ENCODE assay signal across 8 cellular contexts in genomic region chr10:42551582-42552187, GRCh38.
DNase-seq lines count a peak whose midpoint lies in the region; ATAC-seq and TF ChIP-seq lines count a peak whose summit lies in the region.

No MANE protein-coding gene starts in this region.

- H3K9ac ChIP-seq in SU-DHL-6 (ENCODE audit: low read length): peak overlapping the region; percentile 75

- H3K36me3 ChIP-seq in SU-DHL-6 (ENCODE audit: low read length): 0 out of 2 replicates have a peak, but pooled peaks cover 18% of the 10 kb centered on the region

- no peaks in the 10 kb centered on the region for H3K9me3 ChIP-seq in SU-DHL-6 (ENCODE audit: insufficient read depth, low read length)

- H3K27ac ChIP-seq in SU-DHL-6 (ENCODE audit: low read depth, low read length): 0 out of 2 replicates have a peak overlapping the region, but pooled peaks have one; percentile 11

- TF ChIP-seq CTCF in SU-DHL-6 (IDR thresholded peaks at IDR 0.05; ENCODE audit: insufficient read depth, low read length, poor library complexity, severe bottlenecking) (no peak), fibroblast of the aortic adventitia (IDR thresholded peaks at IDR 0.05; ENCODE audit: insufficient read depth, low read length) (no peak), retinal pigment epithelial cell (conservative IDR thresholded peaks at IDR 0.05; ENCODE audit: low read depth, low read length) (no peak)

- H2AFZ ChIP-seq in SU-DHL-6 (ENCODE audit: low read depth, low read length, severe bottlenecking): peak overlapping the region; percentile 71

- H3K4me3 ChIP-seq in SU-DHL-6 (ENCODE audit: insufficient read depth, low read length, poor library complexity, severe bottlenecking): peak overlapping the region; percentile 86
- H3K4me3 ChIP-seq in fibroblast of the aortic adventitia (ENCODE audit: low read depth, low read length): peak overlapping the region; percentile 92
- peak overlapping the region; percentile 64 for H3K4me3 ChIP-seq in retinal pigment epithelial cell (ENCODE audit: low read length)

- no peaks in the 10 kb centered on the region for H3K27me3 ChIP-seq in SU-DHL-6 (ENCODE audit: low read length)

- peaks cover 22% of the 10 kb centered on the region for H3K79me2 ChIP-seq in SU-DHL-6 (ENCODE audit: insufficient read depth, low read length)

- peak overlapping the region; percentile 77 for H3K4me2 ChIP-seq in SU-DHL-6 (ENCODE audit: low read depth, low read length, poor library complexity, severe bottlenecking)

- no peaks in the 10 kb centered on the region for H4K20me1 ChIP-seq in SU-DHL-6 (ENCODE audit: low read depth, low read length)

- no peaks in the 10 kb centered on the region for H3F3A ChIP-seq in SU-DHL-6 (ENCODE audit: insufficient read depth)

- no peak for ATAC-seq in GM21717 (IDR thresholded peaks at IDR 0.05; ENCODE audit: unreplicated experiment)

- no peaks in the 10 kb centered on the region for H3K9me2 ChIP-seq in SU-DHL-6 (replicated peaks; ENCODE audit: insufficient read depth, low read length)

- DNase-seq in DMS53 (lab: John Stamatoyannopoulos, UW): peak; percentile 67
- DNase-seq in DMS53 treated with DMSO at 0.1 percent for 48 hours (lab: John Stamatoyannopoulos, UW; ENCODE audit: unreplicated experiment): no peak
- peak; percentile 12 for DNase-seq in fibroblast of the aortic adventitia (ENCODE audit: low read depth)
- DNase-seq in retinal pigment epithelial cell (ENCODE audit: low read depth): no peak
- no peak for DNase-seq in UCSD-AML1 (lab: John Stamatoyannopoulos, UW; ENCODE audit: unreplicated experiment)
- no peak for DNase-seq in NCI-H446 treated with DMSO at 0.1 percent for 48 hours (lab: John Stamatoyannopoulos, UW)

Comparison
In these comparisons a context has a peak if more than half of its experiments do, and no peak if none do; other contexts are left out.
1. DNase-seq: peak in DMS53 (single experiment) and fibroblast of the aortic adventitia (single experiment); none in DMS53 treated with DMSO at 0.1 percent for 48 hours (single experiment), retinal pigment epithelial cell (single experiment), UCSD-AML1 (single experiment) and NCI-H446 treated with DMSO at 0.1 percent for 48 hours (single experiment).
2. Peak in every context shown above with its lines, with median percentiles within 50 percentile points of each other: H3K4me3 ChIP-seq.